ENCODE assay signal across 1 cellular context in genomic region chr10:32023264-32023663, GRCh38.
TF ChIP-seq lines count a peak whose summit lies in the region.

No MANE protein-coding gene starts in this region.

TF ChIP-seq in K562, 482 proteins besides CTCF, POLR2A, EP300 and RAD21 (continued from another document):
- no peak for TF ChIP-seq BCLAF1 (IDR thresholded peaks at IDR 0.05; ENCODE audit: borderline replicate concordance in 1 of 2, control insufficient read depth in 1 of 2, low read depth in 2 of 2, low read length in 1 of 2)
- TF ChIP-seq EGR1 (conservative IDR thresholded peaks at IDR 0.05), result no peak
- TF ChIP-seq SPI1 (IDR thresholded peaks at IDR 0.05; ENCODE audit: borderline replicate concordance, low read depth, low read length), result 0 out of 2 replicates have a peak, but pooled peaks have one; percentile 5
- no peak for TF ChIP-seq NCOA6 (IDR thresholded peaks at IDR 0.05)
- TF ChIP-seq NR4A1 (CRISPR knock-in tag; IDR thresholded peaks at IDR 0.05), result no peak
- no peak for TF ChIP-seq NR4A1 (tag; IDR thresholded peaks at IDR 0.05)
- TF ChIP-seq ZNF507 (tag; conservative IDR thresholded peaks at IDR 0.05), result no peak
TF ChIP-seq in K562: peak in this region for 1.
